Comparison of ENCODE assay signal across 28 cellular contexts in genomic region chr5:43362725-43363435, GRCh38. TPM values are rescaled to one million over a fixed set of nuclear protein-coding genes. Genes with fewer than 3 reads are reported as not detected.
A peak's percentile ranks its signal among the peaks of the same experiment; 100 is the strongest.
DNase-seq lines count a peak whose midpoint lies in the region; FAIRE-seq and TF ChIP-seq lines count a peak whose summit lies in the region.
"Had no signal": no experiment of that assay in that cellular context is flagged by ENCODE, and none has a peak within 500 bp of the region (broad histone marks: within the 10 kb centered on the region; RNA-seq: fewer than 3 reads in every experiment).

No MANE protein-coding gene starts in this region.

- H3K27me3 Mint-ChIP-seq in MCF 10A (ENCODE audit: insufficient read depth, unreplicated experiment) = no peaks in the 10 kb centered on the region

- peaks cover 5 to 40% of the 10 kb centered on the region in 2 donors for H3K9me3 ChIP-seq in breast epithelium
- H3K9me3 ChIP-seq in keratinocyte (ENCODE audit: control insufficient read depth, low read depth, low read length) = peaks cover 4% of the 10 kb centered on the region

- H3K27ac ChIP-seq in breast epithelium = no peak overlapping the region
- peak overlapping the region; percentile 75 for H3K27ac ChIP-seq in keratinocyte (ENCODE audit: control insufficient read depth, insufficient read depth, low read length)
- H3K27ac ChIP-seq: BLaER1, KMS-11, SK-N-MC had no signal

- H3K36me3 ChIP-seq in breast epithelium (no peaks in the 10 kb centered on the region), keratinocyte (ENCODE audit: control insufficient read depth in 2 of 2, extremely low read depth in 1 of 2, insufficient read depth in 2 of 2, low read length in 2 of 2) (no peaks in the 10 kb centered on the region)
- H3K36me3 ChIP-seq: BLaER1 had no signal

- H3K4me1 Mint-ChIP-seq in MCF 10A (ENCODE audit: insufficient read depth, unreplicated experiment) = peaks cover 6% of the 10 kb centered on the region
- H3K4me1 Mint-ChIP-seq: GM23338, H9 had no signal

- no peaks in the 10 kb centered on the region for H3K27me3 ChIP-seq in breast epithelium
- H3K27me3 ChIP-seq in keratinocyte (ENCODE audit: control insufficient read depth, extremely low read depth, insufficient read depth, low read length) = no peaks in the 10 kb centered on the region
- H3K27me3 ChIP-seq: BLaER1 had no signal

- H3K9ac ChIP-seq in keratinocyte (ENCODE audit: control insufficient read depth, extremely low read depth, insufficient read depth, low read length) = peak overlapping the region; percentile 17
- H3K9ac ChIP-seq: BLaER1, KMS-11 had no signal

- POLR2A ChIA-PET in MCF 10A (lab: Yijun Ruan, JAX) = interaction anchor here (0.5 to 4.2 kb wide), 13 partner anchors 11 to 1633 kb away, joined by 3 to 34 read pairs (median 3); partner anchors contain the start of genes HMGCS1 and TMEM267

- TF ChIP-seq POLR2A in breast epithelium (IDR thresholded peaks at IDR 0.05) = no peak

- peak overlapping the region; percentile 75 for H3K27ac Mint-ChIP-seq in MCF 10A (ENCODE audit: low read depth, unreplicated experiment)
- H3K27ac Mint-ChIP-seq: CD4-positive, CD25-positive, alpha-beta regulatory T cell; GM23338; H9 had no signal

- H3K4me2 ChIP-seq in keratinocyte (ENCODE audit: control insufficient read depth, extremely low read depth, insufficient read depth, low read depth, low read length) = peak overlapping the region; percentile 66
- H3K4me2 ChIP-seq: BLaER1, GM23338, KMS-11 had no signal

- TF ChIP-seq CTCF in MCF 10A (IDR thresholded peaks at IDR 0.05; ENCODE audit: unreplicated experiment) = no peak
- no peak for TF ChIP-seq CTCF in breast epithelium (IDR thresholded peaks at IDR 0.05)
- TF ChIP-seq CTCF in epithelial cell of esophagus (IDR thresholded peaks at IDR 0.05; ENCODE audit: insufficient read depth, low read depth, low read length, missing control alignments) = no peak
- TF ChIP-seq CTCF in keratinocyte (optimal IDR thresholded peaks at IDR 0.05 in 1 of 3, IDR thresholded peaks at IDR 0.05 in 1 of 3, conservative IDR thresholded peaks at IDR 0.05 in 1 of 3; ENCODE audit: extremely low read depth in 1 of 3, insufficient read depth in 2 of 3, low read length in 3 of 3) = no peak

- no peak for FAIRE-seq in keratinocyte (lab: Jason Lieb, UNC)
- FAIRE-seq: GM18507 had no signal

- intact Hi-C loops in MCF 10A (cut with micrococcal nuclease) = no loop called here
- intact Hi-C loops in breast epithelium (cut with DNase I; ENCODE audit: low total_unique reads) = no loop called here

- peak; percentile 42 for DNase-seq in MCF 10A (ENCODE audit: unreplicated experiment)
- DNase-seq in breast epithelium (ENCODE audit: low spot score in 2 of 2) = no peak
- peak; percentile 89 for DNase-seq in epithelial cell of esophagus (ENCODE audit: low read depth)
- no peak for DNase-seq in keratinocyte (ENCODE audit: low read depth, low spot score)
- no peak for DNase-seq in NCI-H1930 (lab: John Stamatoyannopoulos, UW)
- DNase-seq in NCI-H446 treated with DMSO at 0.1 percent for 48 hours (lab: John Stamatoyannopoulos, UW) = no peak
- DNase-seq in activated CD4-positive, alpha-beta T cell treated with anti-CD3 and anti-CD28 coated beads for 48 hours = no peak
- DNase-seq in DMS114 treated with DMSO at 0.1 percent for 48 hours (lab: John Stamatoyannopoulos, UW; ENCODE audit: unreplicated experiment) = no peak
- DNase-seq: CD4-positive, CD25-positive, alpha-beta regulatory T cell; DMS53; H9; IMR-90; NCI-H1092; NCI-H1417 treated with DMSO at 0.1 percent for 48 hours; NCI-H1694 treated with DMSO at 0.1 percent for 48 hours; NCI-H2081 treated with DMSO at 0.1 percent for 48 hours; NCI-H526; NCI-H82; NK-92 treated with Interleukin-12 subunit alpha and Interleukin-12 subunit beta, amount 100 ng/mL, for 24 hours; SIG-M5 had no signal

- H3K79me2 ChIP-seq in keratinocyte (ENCODE audit: control insufficient read depth, insufficient read depth, low read length) = no peaks in the 10 kb centered on the region

- peaks cover 5% of the 10 kb centered on the region for H3K36me3 Mint-ChIP-seq in MCF 10A (ENCODE audit: insufficient read depth, unreplicated experiment)

- peaks cover 7% of the 10 kb centered on the region for H3K9me3 Mint-ChIP-seq in MCF 10A (ENCODE audit: unreplicated experiment)

- H3K4me1 ChIP-seq in breast epithelium (no peaks in the 10 kb centered on the region), keratinocyte (ENCODE audit: control insufficient read depth, extremely low read depth, insufficient read depth, low read length) (peaks cover 17% of the 10 kb centered on the region)
- H3K4me1 ChIP-seq: BLaER1 had no signal

- H3K4me3 ChIP-seq in breast epithelium = no peak overlapping the region
- H3K4me3 ChIP-seq in epithelial cell of esophagus (ENCODE audit: low read length) = no peak overlapping the region
- no peak overlapping the region for H3K4me3 ChIP-seq in keratinocyte (ENCODE audit: control insufficient read depth in 2 of 3, extremely low read depth in 1 of 3, insufficient read depth in 2 of 3, low read depth in 1 of 3, low read length in 3 of 3)
- H3K4me3 ChIP-seq: BLaER1, GM23338, SK-N-MC had no signal

- no peaks in the 10 kb centered on the region for H3K9me1 ChIP-seq in keratinocyte (ENCODE audit: control insufficient read depth, extremely low read depth, insufficient read depth, low read length)

- H2AFZ ChIP-seq in keratinocyte (ENCODE audit: control insufficient read depth, low read length) = peak overlapping the region; percentile 50
- H2AFZ ChIP-seq: GM23338 had no signal

- no peaks in the 10 kb centered on the region for H4K20me1 ChIP-seq in keratinocyte (ENCODE audit: control insufficient read depth, extremely low read depth, insufficient read depth, low read length)
- H4K20me1 ChIP-seq: BLaER1 had no signal

- no peak overlapping the region for H3K4me3 Mint-ChIP-seq in MCF 10A (ENCODE audit: unreplicated experiment)
- H3K4me3 Mint-ChIP-seq: CD4-positive, CD25-positive, alpha-beta regulatory T cell; GM23338; H9 had no signal

- BruUV-seq in MCF 10A (replicated peaks; lab: Mats Ljungman, UMichigan) = no TSS peak

- dilution Hi-C loops in keratinocyte (cut with MboI; ENCODE audit: extremely low pct_ligation_motif_present, low sequenced_read_pairs) = no loop called here

- CTCF ChIA-PET in MCF 10A (lab: Yijun Ruan, JAX) = interaction anchor here (0.6 to 1.5 kb wide), 5 partner anchors 18 to 122 kb away, joined by 3 to 4 read pairs (median 4); no protein-coding TSS in a partner anchor

RNA-seq across cellular contexts. Expression of gene CCL28, which starts 49.3 kb away (rescaled TPM):
- total RNA-seq in MCF 10A (2022) (1.6 and 2.2 TPM in 2 replicates), breast epithelium (100 to 1,000 TPM in 1 of 3 donors, 10 to 100 TPM in 1, 1 to 10 TPM in 1; 4.0 to 192 (median 53.4) TPM)
- polyA plus RNA-seq in keratinocyte = 1.5 to 2.2 TPM (median 1.9 TPM) in 3 replicates
- polyA plus RNA-seq in keratinocyte (2011; ENCODE audit: low read depth) = 0.76 TPM
- 0.86 and 1.5 TPM in 2 replicates for polyA plus RNA-seq in keratinocyte (2011; cell fraction: cytosol; rRNA removed)
- polyA plus RNA-seq in keratinocyte (2011; cell fraction: nucleus; rRNA removed) = 2.2 and 2.4 TPM in 2 replicates
- 1.1 and 1.3 TPM in 2 replicates for polyA plus RNA-seq in keratinocyte (2012; ENCODE audit: low replicate concordance)
- polyA minus RNA-seq in keratinocyte = 0.23 to 1.5 TPM (median 1.4 TPM) in 3 replicates
- polyA minus RNA-seq in keratinocyte (2011; cell fraction: cytosol; rRNA and poly(A)+ RNA removed) = 1.2 TPM
- 0.53 and 1.7 TPM in 2 replicates for polyA minus RNA-seq in keratinocyte (2011; cell fraction: nucleus; rRNA and poly(A)+ RNA removed)
- total RNA-seq: A172, Daoy, G401, H9 had no signal

RNA-seq across cellular contexts. Expression of gene HMGCS1, which starts 49.7 kb away (rescaled TPM):
- total RNA-seq in MCF 10A (2022) (36.2 and 42.6 TPM in 2 replicates), breast epithelium (10 to 100 TPM; 13.9 to 36.6 (median 26.5) TPM)
- 201 to 512 TPM (median 381 TPM) in 3 replicates for polyA plus RNA-seq in keratinocyte
- 170 TPM for polyA plus RNA-seq in keratinocyte (2011; ENCODE audit: low read depth)
- 110 and 222 TPM in 2 replicates for polyA plus RNA-seq in keratinocyte (2011; cell fraction: cytosol; rRNA removed)
- polyA plus RNA-seq in keratinocyte (2011; cell fraction: nucleus; rRNA removed) = 312 and 435 TPM in 2 replicates
- polyA plus RNA-seq in keratinocyte (2012; ENCODE audit: low replicate concordance) = 83.4 and 351 TPM in 2 replicates
- polyA minus RNA-seq in keratinocyte = 101 to 485 TPM (median 163 TPM) in 3 replicates
- 148 TPM for polyA minus RNA-seq in keratinocyte (2011; cell fraction: cytosol; rRNA and poly(A)+ RNA removed)
- polyA minus RNA-seq in keratinocyte (2011; cell fraction: nucleus; rRNA and poly(A)+ RNA removed) = 272 and 495 TPM in 2 replicates

Comparison
In these comparisons a context has a peak if more than half of its experiments do, and no peak if none do; other contexts are left out.
1. DNase-seq: peak in MCF 10A (single experiment) and epithelial cell of esophagus (single experiment); none in breast epithelium (0 of 2), keratinocyte (single experiment), NCI-H1930 (0 of 2), NCI-H446 treated with DMSO at 0.1 percent for 48 hours (single experiment), activated CD4-positive, alpha-beta T cell treated with anti-CD3 and anti-CD28 coated beads for 48 hours (single experiment) and DMS114 treated with DMSO at 0.1 percent for 48 hours (single experiment).